ENCODE assay signal across 16 cellular contexts in genomic region chr3:188465311-188465710, GRCh38.
"Had no signal": no experiment of that assay in that cellular context is flagged by ENCODE, and none has a peak within 500 bp of the region (broad histone marks: within the 10 kb centered on the region; RNA-seq: fewer than 3 reads in every experiment).

No MANE protein-coding gene starts in this region.

- H3K4me1 ChIP-seq: colonic mucosa had no signal

- H3K27me3 ChIP-seq: body of pancreas, colonic mucosa, gastroesophageal sphincter, heart right ventricle, sigmoid colon, spleen had no signal

- H3K4me3 ChIP-seq: body of pancreas, colonic mucosa, gastroesophageal sphincter, heart right ventricle, sigmoid colon, spleen, thoracic aorta had no signal

- H3K9me3 ChIP-seq: body of pancreas, colonic mucosa, gastroesophageal sphincter, sigmoid colon, spleen, thoracic aorta had no signal

- ATAC-seq: body of pancreas; gastroesophageal sphincter; heart right ventricle; natural killer cell; stimulated activated naive B cell treated with anti-CD40 and anti-IgM and Interleukin-4, amounts not matched to agents 10 μg/mL and 1 μg/mL and 100 μg/mL, for 72 hours; T-helper 17 cell had no signal

- DNase-seq: activated CD4-positive, alpha-beta T cell treated with anti-CD3 and anti-CD28 coated beads, Interleukin-2, amount 50 U/mL, for 4 hours; activated CD4-positive, CD25-positive, alpha-beta regulatory T cell treated with anti-CD3 and anti-CD28 coated beads, Interleukin-2, amount 50 U/mL, for 72 hours; activated gamma-delta T cell; body of pancreas; caudate nucleus; colonic mucosa; erythroblast; heart right ventricle; natural killer cell; sigmoid colon; spleen; stimulated activated naive B cell treated with anti-CD40 and anti-IgM and Interleukin-4, amounts not matched to agents 10 μg/mL and 1 μg/mL and 100 μg/mL, for 72 hours; T-helper 17 cell had no signal

- H3K36me3 ChIP-seq: colonic mucosa, gastroesophageal sphincter, heart right ventricle, sigmoid colon, spleen, thoracic aorta had no signal

- H3K27ac ChIP-seq: body of pancreas, colonic mucosa, heart right ventricle, spleen, thoracic aorta, VCaP had no signal
